8 cellular contexts compared by ENCODE assay signal in the genomic region with DNA sequence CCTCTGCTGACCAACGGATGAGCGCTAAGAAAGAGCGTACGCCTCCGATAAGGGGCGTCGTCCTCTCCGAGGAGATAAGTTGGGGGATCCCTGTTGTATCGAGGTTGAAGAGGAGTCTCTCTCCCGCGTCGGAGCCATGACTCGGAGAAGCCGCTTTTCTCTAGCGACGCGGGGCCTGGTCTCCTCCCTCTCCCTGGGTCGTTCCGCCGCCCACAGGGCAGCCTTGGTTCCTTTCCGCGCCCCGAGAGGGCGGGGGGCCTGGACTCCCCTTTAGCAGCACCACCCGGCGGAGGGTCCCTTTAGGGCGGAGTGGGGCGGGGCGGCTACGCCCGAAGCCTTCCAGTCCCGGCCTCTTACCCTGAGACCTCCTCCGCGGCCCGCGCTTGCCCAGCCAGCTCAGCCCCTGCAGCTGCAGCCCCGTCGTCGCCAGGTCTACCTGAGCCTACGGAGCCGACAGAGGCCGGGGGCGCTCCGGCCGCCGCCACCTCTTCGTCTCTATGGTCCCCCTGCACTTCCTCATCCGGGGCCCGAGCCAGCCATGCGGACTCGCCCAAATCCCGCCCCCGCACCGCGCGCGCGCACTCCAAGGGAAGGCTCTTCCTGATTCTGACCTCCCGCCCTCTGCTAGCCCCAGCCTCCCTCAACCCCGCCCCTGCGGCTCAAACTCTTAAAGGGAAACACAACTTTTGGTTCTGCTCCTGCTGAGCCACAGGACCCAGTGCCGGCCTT. TPM values are rescaled to one million over a fixed set of nuclear protein-coding genes. Genes with fewer than 3 reads are reported as not detected.
DNase-seq lines count a peak whose midpoint lies in the region; ATAC-seq and TF ChIP-seq lines count a peak whose summit lies in the region.

Gene PRR14L, minus strand, starts transcription at position 497 of the 729 bp plus-strand sequence. CDS start 11,272 bp downstream, outside the sequence.

- H3K9me3 ChIP-seq in T-helper 17 cell (ENCODE audit: control insufficient read depth, low read length, poor library complexity, severe bottlenecking) (no peaks in the 10 kb centered on the region), upper lobe of left lung (no peaks in the 10 kb centered on the region)

- no peaks in the 10 kb centered on the region for H3K27me3 Mint-ChIP-seq in T-helper 17 cell

- ATAC-seq in GM18499 (IDR thresholded peaks at IDR 0.05; ENCODE audit: insufficient read depth, unreplicated experiment): peak; percentile 42
- ATAC-seq in HG02938 (IDR thresholded peaks at IDR 0.05; ENCODE audit: unreplicated experiment): peak; percentile 53
- peak; percentile 76 for ATAC-seq in T-helper 17 cell
- peak; percentile 88 to 91 for ATAC-seq in left cardiac atrium
- ATAC-seq in upper lobe of left lung (ENCODE audit: low FRiP score in 2 of 2): peak; percentile 95 to 97

- peak within 1 kb of the TSS; percentile 83 to 96 (median 92) for H3K27ac ChIP-seq in upper lobe of left lung

- 0% methylated on average over 7 to 35 of the region's 62 CpGs for WGBS in upper lobe of left lung, 2 donors

- H3K4me1 ChIP-seq in upper lobe of left lung: peaks cover 37 to 58% (median 45%) of the 10 kb centered on the region in 4 donors

- peaks cover 42% of the 10 kb centered on the region for H3K4me1 Mint-ChIP-seq in T-helper 17 cell

- H3K36me3 ChIP-seq in upper lobe of left lung: peaks cover 0 to 4% (median 0%) of the 10 kb centered on the region in 4 donors

- TF ChIP-seq EP300 in upper lobe of left lung (IDR thresholded peaks at IDR 0.05): no peak

- H3K4me3 Mint-ChIP-seq in T-helper 17 cell: peak within 1 kb of the TSS; percentile 97

- H3K27me3 ChIP-seq in upper lobe of left lung: no peaks in the 10 kb centered on the region

- H3K27ac Mint-ChIP-seq in T-helper 17 cell: peak within 1 kb of the TSS; percentile 94

- H3K36me3 Mint-ChIP-seq in T-helper 17 cell (ENCODE audit: low read depth): peaks cover 2% of the 10 kb centered on the region

- intact Hi-C loops in left cardiac atrium (cut with DNase I): no loop called here
- intact Hi-C loops in posterior vena cava (cut with DNase I): no loop called here

- H3K4me3 ChIP-seq in upper lobe of left lung: peak within 1 kb of the TSS; percentile 63 to 100 (median 85)

- TF ChIP-seq POLR2A in upper lobe of left lung (IDR thresholded peaks at IDR 0.05): peak in 3 of 4 donors; percentile 82 to 93 (median 85)

- DNase-seq in NCI-H187 (lab: John Stamatoyannopoulos, UW) (peak; percentile 75 to 83), T-helper 17 cell (peak; percentile 96 to 99 (median 99)), amygdala (lab: John Stamatoyannopoulos, UW) (peak; percentile 78 to 99 (median 96)), left cardiac atrium (peak; percentile 98), posterior vena cava (ENCODE audit: low spot score) (peak; percentile 99), upper lobe of left lung (peak; percentile 99 to 100)

- peak in 2 of 6 experiments; percentile 34 to 35 for TF ChIP-seq CTCF in upper lobe of left lung (IDR thresholded peaks at IDR 0.05)

RNA-seq across cellular contexts. Expression of gene PRR14L, which starts in this region (rescaled TPM):
- total RNA-seq in T-helper 17 cell: 10 to 100 TPM; 36.2 to 38.2 TPM
- total RNA-seq in left cardiac atrium: 10 to 100 TPM; 21.2 to 23.6 TPM
- 10 to 100 TPM; 33.6 to 36.7 TPM for total RNA-seq in posterior vena cava
- total RNA-seq in upper lobe of left lung: 10 to 100 TPM; 23.7 to 57.6 (median 40.6) TPM

Comparison
In these comparisons a context has a peak if more than half of its experiments do, and no peak if none do; other contexts are left out.
1. Peak in every context shown above with its lines: DNase-seq, ATAC-seq, H3K4me3 ChIP-seq and H3K27ac ChIP-seq.
2. ATAC-seq: peak in every context shown above with its lines; median percentile 96 in upper lobe of left lung; 90 in left cardiac atrium; 76 in T-helper 17 cell; 53 in HG02938; 42 in GM18499.